In the genomic region with DNA sequence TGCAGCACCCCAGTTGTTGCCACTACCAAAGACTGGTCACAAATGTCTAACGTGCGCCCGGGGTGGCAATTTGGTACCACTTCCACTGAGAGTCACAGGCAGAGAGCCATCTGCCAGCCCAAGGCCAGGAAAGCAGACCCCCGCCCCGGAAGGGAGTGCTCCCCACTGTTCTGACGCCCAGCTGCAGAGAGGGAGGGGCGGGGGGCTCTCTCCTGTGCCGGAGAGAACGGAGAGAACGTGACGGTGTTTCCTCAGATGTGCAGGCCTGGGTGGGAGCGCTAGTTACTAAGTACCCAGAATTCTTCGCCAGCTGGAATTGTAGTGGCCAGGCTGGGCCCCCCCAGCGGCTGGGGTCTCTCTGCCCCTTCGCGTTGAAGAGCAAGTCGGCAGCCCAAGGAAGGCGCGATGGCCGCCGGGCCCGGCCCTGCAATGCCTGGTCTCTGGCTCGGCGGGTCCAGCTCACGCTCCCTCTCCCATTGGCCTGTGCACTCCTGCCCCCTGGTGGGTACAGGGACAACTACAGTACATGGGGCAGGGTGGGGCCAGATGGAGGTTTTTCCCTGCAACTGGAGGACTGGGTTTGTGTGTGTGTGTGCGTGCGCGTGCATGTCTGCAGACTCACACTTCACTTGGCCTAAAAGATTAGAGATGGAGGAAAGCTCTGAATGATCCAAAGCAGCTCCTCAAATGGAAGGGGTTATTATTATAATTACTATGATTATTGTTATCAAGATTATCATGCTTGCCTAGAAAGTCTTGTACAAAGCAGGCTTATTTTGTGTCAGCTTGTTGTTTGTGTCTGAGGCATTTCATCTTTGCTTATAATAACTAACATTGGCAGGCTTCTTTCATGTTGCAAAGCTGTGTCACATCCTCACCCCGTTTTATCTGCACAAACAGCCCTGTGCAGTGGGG, we compare ENCODE assay signal across 8 cellular contexts.
DNase-seq lines count a peak whose midpoint lies in the region; ATAC-seq and TF ChIP-seq lines count a peak whose summit lies in the region.

No MANE protein-coding gene starts in this region.

- H2AFZ ChIP-seq in OCI-LY3 (ENCODE audit: low read depth, low read length), result peak overlapping the region; percentile 98

- H3K27ac Mint-ChIP-seq in CD4-positive, CD25-positive, alpha-beta regulatory T cell, result no peak overlapping the region
- H3K27ac Mint-ChIP-seq in activated T-cell treated with anti-CD3 and anti-CD28 coated beads, Interleukin-2, amount 50 U/mL, for 24 hours, result no peak overlapping the region

- peak; percentile 49 to 62 (median 61) for DNase-seq in CD4-positive, CD25-positive, alpha-beta regulatory T cell
- peak; percentile 88 for DNase-seq in activated T-cell treated with anti-CD3 and anti-CD28 coated beads, Interleukin-2, amount 50 U/mL, for 24 hours
- no peak for DNase-seq in epithelial cell of proximal tubule (ENCODE audit: low read depth)
- peak; percentile 32 to 51 for DNase-seq in stimulated activated CD8-positive, alpha-beta memory T cell treated with anti-CD3 and anti-CD28 coated beads, Interleukin-4, amount 100 ng/mL, for 4 hours (ENCODE audit: low read depth in 2 of 2, low spot score in 1 of 2)

- no peaks in the 10 kb centered on the region for H3K79me2 ChIP-seq in OCI-LY3 (ENCODE audit: low read length)

- H3K36me3 ChIP-seq in CD4-positive, CD25-positive, alpha-beta regulatory T cell (ENCODE audit: control insufficient read depth, insufficient read depth, low read length), result no peaks in the 10 kb centered on the region
- H3K36me3 ChIP-seq in OCI-LY3 (replicated peaks; ENCODE audit: low read depth, low read length), result no peaks in the 10 kb centered on the region
- no peaks in the 10 kb centered on the region for H3K36me3 ChIP-seq in mucosa of stomach (ENCODE audit: control insufficient read depth, insufficient read depth, low read length)

- peaks cover 0 to 10% (median 0%) of the 10 kb centered on the region in 4 donors for H3K4me1 Mint-ChIP-seq in CD4-positive, CD25-positive, alpha-beta regulatory T cell
- peaks cover 7% of the 10 kb centered on the region for H3K4me1 Mint-ChIP-seq in activated T-cell treated with anti-CD3 and anti-CD28 coated beads, Interleukin-2, amount 50 U/mL, for 24 hours (ENCODE audit: low read depth)

- H3K4me3 ChIP-seq in CD4-positive, CD25-positive, alpha-beta regulatory T cell (ENCODE audit: low read depth, low read length), result no peak overlapping the region
- H3K4me3 ChIP-seq in OCI-LY3 (ENCODE audit: low read length) (peak overlapping the region; percentile 79), epithelial cell of proximal tubule (ENCODE audit: low read depth, low read length) (peak overlapping the region; percentile 40), mucosa of stomach (ENCODE audit: low read length) (no peak overlapping the region)

- peak overlapping the region; percentile 62 for H3K9ac ChIP-seq in OCI-LY3 (ENCODE audit: low read length)
- peak overlapping the region; percentile 68 for H3K9ac ChIP-seq in mucosa of stomach (ENCODE audit: low read length)

- H3K9me3 Mint-ChIP-seq in CD4-positive, CD25-positive, alpha-beta regulatory T cell, result no peaks in the 10 kb centered on the region
- H3K9me3 Mint-ChIP-seq in activated T-cell treated with anti-CD3 and anti-CD28 coated beads, Interleukin-2, amount 50 U/mL, for 24 hours, result no peaks in the 10 kb centered on the region

- no peaks in the 10 kb centered on the region for H3K9me3 ChIP-seq in CD4-positive, CD25-positive, alpha-beta regulatory T cell (ENCODE audit: control insufficient read depth in 2 of 2, low read length in 2 of 2)
- H3K9me3 ChIP-seq in OCI-LY3 (ENCODE audit: insufficient read depth, low read length) (no peaks in the 10 kb centered on the region), mucosa of stomach (ENCODE audit: control insufficient read depth, low read length) (no peaks in the 10 kb centered on the region)

- H4K20me1 ChIP-seq in OCI-LY3 (ENCODE audit: insufficient read depth, low read length), result no peaks in the 10 kb centered on the region

- no peaks in the 10 kb centered on the region for H3K27me3 ChIP-seq in CD4-positive, CD25-positive, alpha-beta regulatory T cell (ENCODE audit: control insufficient read depth, insufficient read depth, low read length)
- no peaks in the 10 kb centered on the region for H3K27me3 ChIP-seq in OCI-LY3 (ENCODE audit: low read depth, low read length)
- peaks cover 13% of the 10 kb centered on the region for H3K27me3 ChIP-seq in mucosa of stomach (ENCODE audit: control insufficient read depth, insufficient read depth, low read length)

- H3K36me3 Mint-ChIP-seq in CD4-positive, CD25-positive, alpha-beta regulatory T cell, result no peaks in the 10 kb centered on the region
- no peaks in the 10 kb centered on the region for H3K36me3 Mint-ChIP-seq in activated T-cell treated with anti-CD3 and anti-CD28 coated beads, Interleukin-2, amount 50 U/mL, for 24 hours (ENCODE audit: low read depth)

- peak overlapping the region in 3 of 4 donors; percentile 5 to 50 (median 41) for H3K4me3 Mint-ChIP-seq in CD4-positive, CD25-positive, alpha-beta regulatory T cell
- H3K4me3 Mint-ChIP-seq in activated T-cell treated with anti-CD3 and anti-CD28 coated beads, Interleukin-2, amount 50 U/mL, for 24 hours, result peak overlapping the region; percentile 31

- no peak overlapping the region for H3K27ac ChIP-seq in CD4-positive, CD25-positive, alpha-beta regulatory T cell (ENCODE audit: insufficient read depth, low read length, poor library complexity, severe bottlenecking)
- H3K27ac ChIP-seq in OCI-LY3 (ENCODE audit: low read length), result no peak overlapping the region

- peak; percentile 75 to 91 for ATAC-seq in CD4-positive, CD25-positive, alpha-beta regulatory T cell (ENCODE audit: low read depth in 2 of 2)
- ATAC-seq in GM19397 (IDR thresholded peaks at IDR 0.05; ENCODE audit: unreplicated experiment) (peak; percentile 93), HG03565 (IDR thresholded peaks at IDR 0.05; ENCODE audit: unreplicated experiment) (peak; percentile 95)

- H3K4me1 ChIP-seq in CD4-positive, CD25-positive, alpha-beta regulatory T cell (ENCODE audit: control insufficient read depth, insufficient read depth, low read length, poor library complexity, severe bottlenecking), result peaks cover 7% of the 10 kb centered on the region
- H3K4me1 ChIP-seq in OCI-LY3 (ENCODE audit: low read length), result peaks cover 4% of the 10 kb centered on the region
- H3K4me1 ChIP-seq in mucosa of stomach (ENCODE audit: control insufficient read depth, insufficient read depth, low read length), result peaks cover 5% of the 10 kb centered on the region

- TF ChIP-seq CTCF in OCI-LY3 (IDR thresholded peaks at IDR 0.05; ENCODE audit: low read depth, low read length) (peak; percentile 83), epithelial cell of proximal tubule (conservative IDR thresholded peaks at IDR 0.05; ENCODE audit: low read depth, low read length) (peak; percentile 88)

- peak overlapping the region; percentile 87 for H3K4me2 ChIP-seq in OCI-LY3 (ENCODE audit: low read length)

- H3K27me3 Mint-ChIP-seq in CD4-positive, CD25-positive, alpha-beta regulatory T cell, result peaks cover 4% of the 10 kb centered on the region
- H3K27me3 Mint-ChIP-seq in activated T-cell treated with anti-CD3 and anti-CD28 coated beads, Interleukin-2, amount 50 U/mL, for 24 hours, result peaks cover 5% of the 10 kb centered on the region

Comparison
In these comparisons a context has a peak if more than half of its experiments do, and no peak if none do; other contexts are left out.
1. H3K4me3 ChIP-seq: peak in OCI-LY3 (single experiment) and epithelial cell of proximal tubule (single experiment); none in CD4-positive, CD25-positive, alpha-beta regulatory T cell (single experiment) and mucosa of stomach (single experiment).
2. Peak in every context shown above with its lines, with median percentiles within 50 percentile points of each other: ATAC-seq.